1 cellular context compared by ENCODE assay signal in the genomic region with DNA sequence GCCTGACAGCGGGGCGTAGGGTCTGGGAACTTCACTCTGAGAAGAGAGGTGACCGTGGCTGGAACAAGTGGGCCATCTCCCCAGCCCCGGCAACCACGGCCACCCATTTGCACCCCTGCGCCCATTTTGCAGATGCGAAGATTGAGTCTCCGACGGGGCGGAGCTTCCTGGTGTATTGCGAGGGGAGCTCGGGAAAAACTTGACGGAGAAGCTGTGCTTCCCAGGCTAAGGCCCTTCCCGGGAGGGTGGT.
TF ChIP-seq lines count a peak whose summit lies in the region.

No MANE protein-coding gene starts in this region.

TF ChIP-seq in K562, 482 proteins besides CTCF, POLR2A, EP300 and RAD21 (continued from another document and continues in another):
- TF ChIP-seq, protein P1, sequence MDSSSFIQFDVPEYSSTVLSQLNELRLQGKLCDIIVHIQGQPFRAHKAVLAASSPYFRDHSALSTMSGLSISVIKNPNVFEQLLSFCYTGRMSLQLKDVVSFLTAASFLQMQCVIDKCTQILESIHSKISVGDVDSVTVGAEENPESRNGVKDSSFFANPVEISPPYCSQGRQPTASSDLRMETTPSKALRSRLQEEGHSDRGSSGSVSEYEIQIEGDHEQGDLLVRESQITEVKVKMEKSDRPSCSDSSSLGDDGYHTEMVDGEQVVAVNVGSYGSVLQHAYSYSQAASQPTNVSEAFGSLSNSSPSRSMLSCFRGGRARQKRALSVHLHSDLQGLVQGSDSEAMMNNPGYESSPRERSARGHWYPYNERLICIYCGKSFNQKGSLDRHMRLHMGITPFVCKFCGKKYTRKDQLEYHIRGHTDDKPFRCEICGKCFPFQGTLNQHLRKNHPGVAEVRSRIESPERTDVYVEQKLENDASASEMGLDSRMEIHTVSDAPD (CRISPR knock-in tag; IDR thresholded peaks at IDR 0.05) = 0 out of 2 replicates have a peak, but pooled peaks have one; percentile 13
- no peak for TF ChIP-seq HNRNPK (IDR thresholded peaks at IDR 0.05; ENCODE audit: low read depth, low read length, poor library complexity, severe bottlenecking)
- TF ChIP-seq ZNF197 (CRISPR knock-in tag; IDR thresholded peaks at IDR 0.05; ENCODE audit: low read depth) = no peak
- peak; percentile 75; the same call in 1 of the 2 replicates for TF ChIP-seq ZNF24 (IDR thresholded peaks at IDR 0.05)
- TF ChIP-seq ZNF143 (CRISPR knock-in tag; IDR thresholded peaks at IDR 0.05) = no peak
- TF ChIP-seq BHLHE40 (IDR thresholded peaks at IDR 0.05; ENCODE audit: low read length) = no peak
- no peak for TF ChIP-seq ZNF184 (CRISPR knock-in tag; IDR thresholded peaks at IDR 0.05)
- TF ChIP-seq GATAD2A (IDR thresholded peaks at IDR 0.05) = no peak
- TF ChIP-seq, protein P2, sequence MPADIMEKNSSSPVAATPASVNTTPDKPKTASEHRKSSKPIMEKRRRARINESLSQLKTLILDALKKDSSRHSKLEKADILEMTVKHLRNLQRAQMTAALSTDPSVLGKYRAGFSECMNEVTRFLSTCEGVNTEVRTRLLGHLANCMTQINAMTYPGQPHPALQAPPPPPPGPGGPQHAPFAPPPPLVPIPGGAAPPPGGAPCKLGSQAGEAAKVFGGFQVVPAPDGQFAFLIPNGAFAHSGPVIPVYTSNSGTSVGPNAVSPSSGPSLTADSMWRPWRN (IDR thresholded peaks at IDR 0.05; ENCODE audit: low read depth) = 0 out of 2 replicates have a peak, but pooled peaks have one; percentile 16
- no peak for TF ChIP-seq MTF1 (CRISPR knock-in tag; IDR thresholded peaks at IDR 0.05; ENCODE audit: borderline replicate concordance)
- TF ChIP-seq ZNF165 (CRISPR knock-in tag; IDR thresholded peaks at IDR 0.05; ENCODE audit: borderline replicate concordance) = no peak
- 0 out of 2 replicates have a peak, but pooled peaks have one; percentile 27 for TF ChIP-seq RAD51 (IDR thresholded peaks at IDR 0.05; ENCODE audit: borderline replicate concordance, low read depth)
- TF ChIP-seq, protein P3, sequence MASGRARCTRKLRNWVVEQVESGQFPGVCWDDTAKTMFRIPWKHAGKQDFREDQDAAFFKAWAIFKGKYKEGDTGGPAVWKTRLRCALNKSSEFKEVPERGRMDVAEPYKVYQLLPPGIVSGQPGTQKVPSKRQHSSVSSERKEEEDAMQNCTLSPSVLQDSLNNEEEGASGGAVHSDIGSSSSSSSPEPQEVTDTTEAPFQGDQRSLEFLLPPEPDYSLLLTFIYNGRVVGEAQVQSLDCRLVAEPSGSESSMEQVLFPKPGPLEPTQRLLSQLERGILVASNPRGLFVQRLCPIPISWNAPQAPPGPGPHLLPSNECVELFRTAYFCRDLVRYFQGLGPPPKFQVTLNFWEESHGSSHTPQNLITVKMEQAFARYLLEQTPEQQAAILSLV (tag; IDR thresholded peaks at IDR 0.05) = 0 out of 2 replicates have a peak, but pooled peaks have one; percentile 21
- TF ChIP-seq, protein P4, sequence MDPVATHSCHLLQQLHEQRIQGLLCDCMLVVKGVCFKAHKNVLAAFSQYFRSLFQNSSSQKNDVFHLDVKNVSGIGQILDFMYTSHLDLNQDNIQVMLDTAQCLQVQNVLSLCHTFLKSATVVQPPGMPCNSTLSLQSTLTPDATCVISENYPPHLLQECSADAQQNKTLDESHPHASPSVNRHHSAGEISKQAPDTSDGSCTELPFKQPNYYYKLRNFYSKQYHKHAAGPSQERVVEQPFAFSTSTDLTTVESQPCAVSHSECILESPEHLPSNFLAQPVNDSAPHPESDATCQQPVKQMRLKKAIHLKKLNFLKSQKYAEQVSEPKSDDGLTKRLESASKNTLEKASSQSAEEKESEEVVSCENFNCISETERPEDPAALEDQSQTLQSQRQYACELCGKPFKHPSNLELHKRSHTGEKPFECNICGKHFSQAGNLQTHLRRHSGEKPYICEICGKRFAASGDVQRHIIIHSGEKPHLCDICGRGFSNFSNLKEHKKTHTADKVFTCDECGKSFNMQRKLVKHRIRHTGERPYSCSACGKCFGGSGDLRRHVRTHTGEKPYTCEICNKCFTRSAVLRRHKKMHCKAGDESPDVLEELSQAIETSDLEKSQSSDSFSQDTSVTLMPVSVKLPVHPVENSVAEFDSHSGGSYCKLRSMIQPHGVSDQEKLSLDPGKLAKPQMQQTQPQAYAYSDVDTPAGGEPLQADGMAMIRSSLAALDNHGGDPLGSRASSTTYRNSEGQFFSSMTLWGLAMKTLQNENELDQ (CRISPR knock-in tag; IDR thresholded peaks at IDR 0.05; ENCODE audit: borderline replicate concordance) = 0 out of 2 replicates have a peak, but pooled peaks have one; percentile 2
- TF ChIP-seq NCOA2 (IDR thresholded peaks at IDR 0.05; ENCODE audit: partially characterized antibody in 2 of 2) = no peak
- no peak for TF ChIP-seq CBX2 (IDR thresholded peaks at IDR 0.05; ENCODE audit: insufficient read depth, low read length, poor library complexity, severe bottlenecking)
- TF ChIP-seq TAF1 (IDR thresholded peaks at IDR 0.05; ENCODE audit: control insufficient read depth, extremely low read depth, insufficient read depth, low read length, severe bottlenecking) = no peak
- no peak for TF ChIP-seq ZSCAN32 (CRISPR knock-in tag; IDR thresholded peaks at IDR 0.05)
- TF ChIP-seq, protein P5, sequence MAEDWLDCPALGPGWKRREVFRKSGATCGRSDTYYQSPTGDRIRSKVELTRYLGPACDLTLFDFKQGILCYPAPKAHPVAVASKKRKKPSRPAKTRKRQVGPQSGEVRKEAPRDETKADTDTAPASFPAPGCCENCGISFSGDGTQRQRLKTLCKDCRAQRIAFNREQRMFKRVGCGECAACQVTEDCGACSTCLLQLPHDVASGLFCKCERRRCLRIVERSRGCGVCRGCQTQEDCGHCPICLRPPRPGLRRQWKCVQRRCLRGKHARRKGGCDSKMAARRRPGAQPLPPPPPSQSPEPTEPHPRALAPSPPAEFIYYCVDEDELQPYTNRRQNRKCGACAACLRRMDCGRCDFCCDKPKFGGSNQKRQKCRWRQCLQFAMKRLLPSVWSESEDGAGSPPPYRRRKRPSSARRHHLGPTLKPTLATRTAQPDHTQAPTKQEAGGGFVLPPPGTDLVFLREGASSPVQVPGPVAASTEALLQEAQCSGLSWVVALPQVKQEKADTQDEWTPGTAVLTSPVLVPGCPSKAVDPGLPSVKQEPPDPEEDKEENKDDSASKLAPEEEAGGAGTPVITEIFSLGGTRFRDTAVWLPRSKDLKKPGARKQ (CRISPR knock-in tag; IDR thresholded peaks at IDR 0.05) = no peak
- TF ChIP-seq, protein P6, sequence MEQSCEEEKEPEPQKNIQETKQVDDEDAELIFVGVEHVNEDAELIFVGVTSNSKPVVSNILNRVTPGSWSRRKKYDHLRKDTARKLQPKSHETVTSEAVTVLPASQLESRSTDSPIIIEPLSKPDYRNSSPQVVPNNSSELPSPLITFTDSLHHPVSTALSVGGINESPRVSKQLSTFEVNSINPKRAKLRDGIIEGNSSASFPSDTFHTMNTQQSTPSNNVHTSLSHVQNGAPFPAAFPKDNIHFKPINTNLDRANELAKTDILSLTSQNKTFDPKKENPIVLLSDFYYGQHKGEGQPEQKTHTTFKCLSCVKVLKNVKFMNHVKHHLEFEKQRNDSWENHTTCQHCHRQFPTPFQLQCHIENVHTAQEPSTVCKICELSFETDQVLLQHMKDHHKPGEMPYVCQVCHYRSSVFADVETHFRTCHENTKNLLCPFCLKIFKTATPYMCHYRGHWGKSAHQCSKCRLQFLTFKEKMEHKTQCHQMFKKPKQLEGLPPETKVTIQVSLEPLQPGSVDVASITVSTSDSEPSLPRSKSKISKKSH (CRISPR knock-in tag; IDR thresholded peaks at IDR 0.05) = no peak
- no peak for TF ChIP-seq ZNF57 (CRISPR knock-in tag; IDR thresholded peaks at IDR 0.05)
- TF ChIP-seq ZEB2 (IDR thresholded peaks at IDR 0.05) = peak; percentile 56; the same call in 1 of the 2 replicates
- 0 out of 4 replicates have a peak, but pooled peaks of 1 of the 2 experiments have one; percentile 37 for TF ChIP-seq SIN3A (IDR thresholded peaks at IDR 0.05; ENCODE audit: borderline replicate concordance in 2 of 2, control insufficient read depth in 1 of 2, low read depth in 2 of 2, low read length in 2 of 2)
- no peak for TF ChIP-seq ZNF785 (CRISPR knock-in tag; IDR thresholded peaks at IDR 0.05)
- TF ChIP-seq ESRRB (CRISPR knock-in tag; IDR thresholded peaks at IDR 0.05; ENCODE audit: borderline replicate concordance) = no peak
- TF ChIP-seq TRIM24 (IDR thresholded peaks at IDR 0.05) = peak in 1 of 2 experiments; percentile 66; a peak in 3 of 4 replicates
- TF ChIP-seq CHD1 (IDR thresholded peaks at IDR 0.05; ENCODE audit: low read length) = peak; percentile 88
- TF ChIP-seq ZNF584 (CRISPR knock-in tag; IDR thresholded peaks at IDR 0.05; ENCODE audit: low read depth) = 0 out of 2 replicates have a peak, but pooled peaks have one; percentile 14
- no peak for TF ChIP-seq FIP1L1 (IDR thresholded peaks at IDR 0.05; ENCODE audit: low read depth, low read length, poor library complexity, severe bottlenecking)
- TF ChIP-seq DPF2 (IDR thresholded peaks at IDR 0.05) = peak; percentile 21
- no peak for TF ChIP-seq SMAD3 (CRISPR knock-in tag; conservative IDR thresholded peaks at IDR 0.05)
- TF ChIP-seq ZNF780A (CRISPR knock-in tag; IDR thresholded peaks at IDR 0.05) = no peak
- no peak for TF ChIP-seq RBM17 (IDR thresholded peaks at IDR 0.05; ENCODE audit: borderline replicate concordance, low read depth, low read length)
- no peak for TF ChIP-seq ILF3 (IDR thresholded peaks at IDR 0.05; ENCODE audit: borderline replicate concordance)
- TF ChIP-seq ZBED1 (IDR thresholded peaks at IDR 0.05) = no peak
- TF ChIP-seq NR4A1 (CRISPR knock-in tag; IDR thresholded peaks at IDR 0.05) = no peak
- TF ChIP-seq NR4A1 (tag; IDR thresholded peaks at IDR 0.05) = peak; percentile 51; the same call in 1 of the 2 replicates
- TF ChIP-seq FOXM1 (IDR thresholded peaks at IDR 0.05; ENCODE audit: low read depth) = peak; percentile 65; the same call in 1 of the 2 replicates
- no peak for TF ChIP-seq FOXM1 (CRISPR knock-in tag; IDR thresholded peaks at IDR 0.05; ENCODE audit: low read depth)
- no peak; the same call in 1 of the 2 replicates for TF ChIP-seq RBFOX2 (IDR thresholded peaks at IDR 0.05; ENCODE audit: low read depth, low read length)
- TF ChIP-seq, protein P7, sequence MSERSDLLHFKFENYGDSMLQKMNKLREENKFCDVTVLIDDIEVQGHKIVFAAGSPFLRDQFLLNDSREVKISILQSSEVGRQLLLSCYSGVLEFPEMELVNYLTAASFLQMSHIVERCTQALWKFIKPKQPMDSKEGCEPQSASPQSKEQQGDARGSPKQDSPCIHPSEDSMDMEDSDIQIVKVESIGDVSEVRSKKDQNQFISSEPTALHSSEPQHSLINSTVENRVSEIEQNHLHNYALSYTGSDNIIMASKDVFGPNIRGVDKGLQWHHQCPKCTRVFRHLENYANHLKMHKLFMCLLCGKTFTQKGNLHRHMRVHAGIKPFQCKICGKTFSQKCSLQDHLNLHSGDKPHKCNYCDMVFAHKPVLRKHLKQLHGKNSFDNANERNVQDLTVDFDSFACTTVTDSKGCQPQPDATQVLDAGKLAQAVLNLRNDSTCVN (CRISPR knock-in tag; IDR thresholded peaks at IDR 0.05) = no peak
- TF ChIP-seq, protein P8, sequence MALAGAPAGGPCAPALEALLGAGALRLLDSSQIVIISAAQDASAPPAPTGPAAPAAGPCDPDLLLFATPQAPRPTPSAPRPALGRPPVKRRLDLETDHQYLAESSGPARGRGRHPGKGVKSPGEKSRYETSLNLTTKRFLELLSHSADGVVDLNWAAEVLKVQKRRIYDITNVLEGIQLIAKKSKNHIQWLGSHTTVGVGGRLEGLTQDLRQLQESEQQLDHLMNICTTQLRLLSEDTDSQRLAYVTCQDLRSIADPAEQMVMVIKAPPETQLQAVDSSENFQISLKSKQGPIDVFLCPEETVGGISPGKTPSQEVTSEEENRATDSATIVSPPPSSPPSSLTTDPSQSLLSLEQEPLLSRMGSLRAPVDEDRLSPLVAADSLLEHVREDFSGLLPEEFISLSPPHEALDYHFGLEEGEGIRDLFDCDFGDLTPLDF (CRISPR knock-in tag; IDR thresholded peaks at IDR 0.05) = no peak; the same call in 1 of the 2 replicates
- no peak for TF ChIP-seq SRSF7 (optimal IDR thresholded peaks at IDR 0.05; ENCODE audit: low read depth, low read length)
- TF ChIP-seq, protein P9, sequence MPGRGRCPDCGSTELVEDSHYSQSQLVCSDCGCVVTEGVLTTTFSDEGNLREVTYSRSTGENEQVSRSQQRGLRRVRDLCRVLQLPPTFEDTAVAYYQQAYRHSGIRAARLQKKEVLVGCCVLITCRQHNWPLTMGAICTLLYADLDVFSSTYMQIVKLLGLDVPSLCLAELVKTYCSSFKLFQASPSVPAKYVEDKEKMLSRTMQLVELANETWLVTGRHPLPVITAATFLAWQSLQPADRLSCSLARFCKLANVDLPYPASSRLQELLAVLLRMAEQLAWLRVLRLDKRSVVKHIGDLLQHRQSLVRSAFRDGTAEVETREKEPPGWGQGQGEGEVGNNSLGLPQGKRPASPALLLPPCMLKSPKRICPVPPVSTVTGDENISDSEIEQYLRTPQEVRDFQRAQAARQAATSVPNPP (IDR thresholded peaks at IDR 0.05; ENCODE audit: borderline replicate concordance, insufficient read depth, insufficient read length) = no peak
- TF ChIP-seq, protein P10, sequence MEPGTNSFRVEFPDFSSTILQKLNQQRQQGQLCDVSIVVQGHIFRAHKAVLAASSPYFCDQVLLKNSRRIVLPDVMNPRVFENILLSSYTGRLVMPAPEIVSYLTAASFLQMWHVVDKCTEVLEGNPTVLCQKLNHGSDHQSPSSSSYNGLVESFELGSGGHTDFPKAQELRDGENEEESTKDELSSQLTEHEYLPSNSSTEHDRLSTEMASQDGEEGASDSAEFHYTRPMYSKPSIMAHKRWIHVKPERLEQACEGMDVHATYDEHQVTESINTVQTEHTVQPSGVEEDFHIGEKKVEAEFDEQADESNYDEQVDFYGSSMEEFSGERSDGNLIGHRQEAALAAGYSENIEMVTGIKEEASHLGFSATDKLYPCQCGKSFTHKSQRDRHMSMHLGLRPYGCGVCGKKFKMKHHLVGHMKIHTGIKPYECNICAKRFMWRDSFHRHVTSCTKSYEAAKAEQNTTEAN (CRISPR knock-in tag; IDR thresholded peaks at IDR 0.05) = no peak
- TF ChIP-seq ILK (tag; IDR thresholded peaks at IDR 0.05; ENCODE audit: borderline replicate concordance, low read depth) = no peak
- TF ChIP-seq, protein P11, sequence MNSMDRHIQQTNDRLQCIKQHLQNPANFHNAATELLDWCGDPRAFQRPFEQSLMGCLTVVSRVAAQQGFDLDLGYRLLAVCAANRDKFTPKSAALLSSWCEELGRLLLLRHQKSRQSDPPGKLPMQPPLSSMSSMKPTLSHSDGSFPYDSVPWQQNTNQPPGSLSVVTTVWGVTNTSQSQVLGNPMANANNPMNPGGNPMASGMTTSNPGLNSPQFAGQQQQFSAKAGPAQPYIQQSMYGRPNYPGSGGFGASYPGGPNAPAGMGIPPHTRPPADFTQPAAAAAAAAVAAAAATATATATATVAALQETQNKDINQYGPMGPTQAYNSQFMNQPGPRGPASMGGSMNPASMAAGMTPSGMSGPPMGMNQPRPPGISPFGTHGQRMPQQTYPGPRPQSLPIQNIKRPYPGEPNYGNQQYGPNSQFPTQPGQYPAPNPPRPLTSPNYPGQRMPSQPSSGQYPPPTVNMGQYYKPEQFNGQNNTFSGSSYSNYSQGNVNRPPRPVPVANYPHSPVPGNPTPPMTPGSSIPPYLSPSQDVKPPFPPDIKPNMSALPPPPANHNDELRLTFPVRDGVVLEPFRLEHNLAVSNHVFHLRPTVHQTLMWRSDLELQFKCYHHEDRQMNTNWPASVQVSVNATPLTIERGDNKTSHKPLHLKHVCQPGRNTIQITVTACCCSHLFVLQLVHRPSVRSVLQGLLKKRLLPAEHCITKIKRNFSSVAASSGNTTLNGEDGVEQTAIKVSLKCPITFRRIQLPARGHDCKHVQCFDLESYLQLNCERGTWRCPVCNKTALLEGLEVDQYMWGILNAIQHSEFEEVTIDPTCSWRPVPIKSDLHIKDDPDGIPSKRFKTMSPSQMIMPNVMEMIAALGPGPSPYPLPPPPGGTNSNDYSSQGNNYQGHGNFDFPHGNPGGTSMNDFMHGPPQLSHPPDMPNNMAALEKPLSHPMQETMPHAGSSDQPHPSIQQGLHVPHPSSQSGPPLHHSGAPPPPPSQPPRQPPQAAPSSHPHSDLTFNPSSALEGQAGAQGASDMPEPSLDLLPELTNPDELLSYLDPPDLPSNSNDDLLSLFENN (IDR thresholded peaks at IDR 0.05; ENCODE audit: low read depth in 2 of 2, low read length in 2 of 2) = no peak
